In genomic region chr1:152047607-152047953, GRCh38 we compare ENCODE assay signal across 8 cellular contexts. TPM values are rescaled to one million over a fixed set of nuclear protein-coding genes. Genes with fewer than 3 reads are reported as not detected.
DNase-seq lines count a peak whose midpoint lies in the region; ATAC-seq and TF ChIP-seq lines count a peak whose summit lies in the region.

No MANE protein-coding gene starts in this region.

- H3K79me2 ChIP-seq in parathyroid adenoma = no peaks in the 10 kb centered on the region

- TF ChIP-seq POLR2A in esophagus muscularis mucosa (IDR thresholded peaks at IDR 0.05; ENCODE audit: low read depth) = no peak

- WGBS in esophagus muscularis mucosa = 14% methylated on average over 5 of the region's 5 CpGs

- no peaks in the 10 kb centered on the region for H3K36me3 ChIP-seq in esophagus muscularis mucosa
- no peaks in the 10 kb centered on the region for H3K36me3 ChIP-seq in parathyroid adenoma (ENCODE audit: control insufficient read depth, insufficient read depth, low read length)

- peak overlapping the region; percentile 35 for H3K4me2 ChIP-seq in parathyroid adenoma (ENCODE audit: low read length)

- H3K4me1 ChIP-seq in esophagus muscularis mucosa = peaks cover 17 to 25% (median 19%) of the 10 kb centered on the region in 4 donors
- peaks cover 5% of the 10 kb centered on the region for H3K4me1 ChIP-seq in parathyroid adenoma

- peaks cover 0 to under 1% (median 0%) of the 10 kb centered on the region in 4 donors for H3K27me3 ChIP-seq in esophagus muscularis mucosa
- H3K27me3 ChIP-seq in parathyroid adenoma (ENCODE audit: control insufficient read depth, insufficient read depth, low read length) = no peaks in the 10 kb centered on the region

- H3K4me1 Mint-ChIP-seq in activated CD4-positive, alpha-beta T cell treated with anti-CD3 and anti-CD28 coated beads for 36 hours = peaks cover 24% of the 10 kb centered on the region

- H3K9me3 Mint-ChIP-seq in activated CD4-positive, alpha-beta T cell treated with anti-CD3 and anti-CD28 coated beads for 36 hours (ENCODE audit: low read depth) = no peaks in the 10 kb centered on the region

- peak overlapping the region; percentile 86 to 90 (median 87) for H3K27ac ChIP-seq in esophagus muscularis mucosa (replicated peaks in 1 of 4)
- H3K27ac ChIP-seq in parathyroid adenoma = peak overlapping the region; percentile 99

- TF ChIP-seq EP300 in esophagus muscularis mucosa (IDR thresholded peaks at IDR 0.05) = no peak

- H3K36me3 Mint-ChIP-seq in activated CD4-positive, alpha-beta T cell treated with anti-CD3 and anti-CD28 coated beads for 36 hours (ENCODE audit: low read depth) = no peaks in the 10 kb centered on the region

- H3K9me3 ChIP-seq in esophagus muscularis mucosa = no peaks in the 10 kb centered on the region
- no peaks in the 10 kb centered on the region for H3K9me3 ChIP-seq in parathyroid adenoma (ENCODE audit: control insufficient read depth, low read length)

- POLR2A ChIA-PET in activated CD4-positive, alpha-beta T cell treated with anti-CD3 and anti-CD28 coated beads for 36 hours (lab: Charles Lee) = interaction anchor here (0.7 to 1.9 kb wide), 4 partner anchors 11 to 1774 kb away, joined by 3 to 8 read pairs (median 6); partner anchors contain the start of gene S100A11

- H3K4me3 ChIP-seq in esophagus muscularis mucosa (peak overlapping the region; percentile 12 to 30 (median 28)), parathyroid adenoma (ENCODE audit: low read depth, low read length) (peak overlapping the region; percentile 34)

- H2AFZ ChIP-seq in parathyroid adenoma = peak overlapping the region; percentile 89

- DNase-seq in activated CD4-positive, alpha-beta T cell treated with anti-CD3 and anti-CD28 coated beads for 36 hours = no peak
- no peak for DNase-seq in activated CD4-positive, alpha-beta T cell treated with anti-CD3 and anti-CD28 coated beads for 1 hour
- DNase-seq in T-helper 9 cell = peak; percentile 26
- no peak for DNase-seq in esophagus muscularis mucosa (ENCODE audit: extremely low spot score)
- DNase-seq in GM19240 (ENCODE audit: insufficient read length, low spot score) = no peak
- DNase-seq in NOMO-1 treated with DMSO at 0.1 percent for 48 hours (lab: John Stamatoyannopoulos, UW; ENCODE audit: unreplicated experiment) = no peak

- peaks cover under 1% of the 10 kb centered on the region for H3K27me3 Mint-ChIP-seq in activated CD4-positive, alpha-beta T cell treated with anti-CD3 and anti-CD28 coated beads for 36 hours

- intact Hi-C loops in activated CD4-positive, alpha-beta T cell treated with anti-CD3 and anti-CD28 coated beads for 36 hours (cut with DNase I, micrococcal nuclease) = loop anchor here in 1 of 2 experiments (5.0 kb wide), 1 partner anchor 1610 kb away; the partner anchor contains the start of gene SNAPIN
- intact Hi-C loops in esophagus muscularis mucosa (cut with DNase I) = no loop called here

- peak in 1 of 3 experiments; percentile 21 for TF ChIP-seq CTCF in esophagus muscularis mucosa (IDR thresholded peaks at IDR 0.05)
- no peak for TF ChIP-seq CTCF in parathyroid adenoma (IDR thresholded peaks at IDR 0.05)

- H3K4me3 Mint-ChIP-seq in activated CD4-positive, alpha-beta T cell treated with anti-CD3 and anti-CD28 coated beads for 36 hours = peak overlapping the region; percentile 72

- peak; percentile 7 for ATAC-seq in activated CD4-positive, alpha-beta T cell treated with anti-CD3 and anti-CD28 coated beads for 36 hours
- no peak for ATAC-seq in GM19023 (IDR thresholded peaks at IDR 0.05; ENCODE audit: unreplicated experiment)

- H3K9ac ChIP-seq in parathyroid adenoma = peak overlapping the region; percentile 72

- CTCF ChIA-PET in activated CD4-positive, alpha-beta T cell treated with anti-CD3 and anti-CD28 coated beads for 36 hours (lab: Charles Lee) = interaction anchor here (0.7 to 8.5 kb wide), 13 partner anchors 8 to 411 kb away, joined by 3 to 61 read pairs (median 4); partner anchors contain the start of gene S100A11

- peak overlapping the region; percentile 99 for H3K27ac Mint-ChIP-seq in activated CD4-positive, alpha-beta T cell treated with anti-CD3 and anti-CD28 coated beads for 36 hours

RNA-seq across cellular contexts. Expression of gene S100A11, which starts 10.8 kb away (rescaled TPM):
- 100 to 1,000 TPM; 264 to 361 TPM for total RNA-seq in activated CD4-positive, alpha-beta T cell treated with anti-CD3 and anti-CD28 coated beads for 36 hours
- total RNA-seq in esophagus muscularis mucosa = 100 to 1,000 TPM in 2 of 4 donors, 10 to 100 TPM in 2; 68.5 to 190 (median 115) TPM

RNA-seq across cellular contexts. Expression of gene TCHHL1, which starts 41.3 kb away (rescaled TPM):
- not detected for total RNA-seq in activated CD4-positive, alpha-beta T cell treated with anti-CD3 and anti-CD28 coated beads for 36 hours
- total RNA-seq in esophagus muscularis mucosa = not detected

RNA-seq across cellular contexts. Expression of gene S100A10, which starts 53.9 kb away (rescaled TPM):
- 100 to 1,000 TPM; 230 to 246 TPM for total RNA-seq in activated CD4-positive, alpha-beta T cell treated with anti-CD3 and anti-CD28 coated beads for 36 hours
- 100 to 1,000 TPM in 2 of 4 donors, 10 to 100 TPM in 2; 82.5 to 214 (median 105) TPM for total RNA-seq in esophagus muscularis mucosa
